Comparison of ENCODE assay signal across 8 cellular contexts in genomic region chrX:1493877-1494510, GRCh38. TPM values are rescaled to one million over a fixed set of nuclear protein-coding genes. Genes with fewer than 3 reads are reported as not detected.
DNase-seq lines count a peak whose midpoint lies in the region; ATAC-seq and TF ChIP-seq lines count a peak whose summit lies in the region.

No MANE protein-coding gene starts in this region.

- DNase-seq in UCSD-AML1 (lab: John Stamatoyannopoulos, UW; ENCODE audit: unreplicated experiment) (peak; percentile 48), mucosa of descending colon (no peak), NCI-H345 (lab: John Stamatoyannopoulos, UW) (no peak), vagina (ENCODE audit: extremely low spot score in 2 of 2) (no peak)
- no peak for DNase-seq in effector CD4-positive, alpha-beta T cell

- peaks cover 77% of the 10 kb centered on the region for H3K4me1 ChIP-seq in DOHH2 (ENCODE audit: control insufficient read depth, low read length)
- H3K4me1 ChIP-seq in mucosa of descending colon (ENCODE audit: low read depth): no peaks in the 10 kb centered on the region
- no peaks in the 10 kb centered on the region for H3K4me1 ChIP-seq in vagina

- H3K9me2 ChIP-seq in DOHH2 (replicated peaks; ENCODE audit: control insufficient read depth, low read length): no peaks in the 10 kb centered on the region

- H3K4me2 ChIP-seq in DOHH2 (ENCODE audit: low read length): peak overlapping the region; percentile 87

- TF ChIP-seq CTCF in DOHH2 (IDR thresholded peaks at IDR 0.05; ENCODE audit: low read depth, low read length, poor library complexity, severe bottlenecking) (no peak), mucosa of descending colon (IDR thresholded peaks at IDR 0.05) (no peak), vagina (IDR thresholded peaks at IDR 0.05) (no peak)

- TF ChIP-seq POLR2A in vagina (IDR thresholded peaks at IDR 0.05): no peak

- H3F3A ChIP-seq in DOHH2 (ENCODE audit: control insufficient read depth, insufficient read depth): peaks cover 62% of the 10 kb centered on the region

- intact Hi-C loops in mucosa of descending colon (cut with DNase I, micrococcal nuclease) (no loop called here), vagina (cut with DNase I) (no loop called here)

- H3K4me3 ChIP-seq in DOHH2 (ENCODE audit: low read length) (peak overlapping the region; percentile 93), mucosa of descending colon (no peak overlapping the region), vagina (no peak overlapping the region)

- H3K36me3 ChIP-seq in DOHH2 (ENCODE audit: control insufficient read depth, low read length) (peaks cover 80% of the 10 kb centered on the region), mucosa of descending colon (ENCODE audit: low read depth) (no peaks in the 10 kb centered on the region), vagina (no peaks in the 10 kb centered on the region)

- H3K9me3 ChIP-seq in DOHH2 (ENCODE audit: control insufficient read depth, insufficient read depth, low read length): peaks cover 5% of the 10 kb centered on the region; the same call in 1 of the 2 replicates
- no peaks in the 10 kb centered on the region for H3K9me3 ChIP-seq in mucosa of descending colon
- no peaks in the 10 kb centered on the region for H3K9me3 ChIP-seq in vagina

- H3K27me3 ChIP-seq in DOHH2 (ENCODE audit: control insufficient read depth, low read length) (no peaks in the 10 kb centered on the region), vagina (no peaks in the 10 kb centered on the region)

- peak; percentile 69 for ATAC-seq in GM19324 (IDR thresholded peaks at IDR 0.05; ENCODE audit: low FRiP score, unreplicated experiment)
- ATAC-seq in HG03175 (IDR thresholded peaks at IDR 0.05; ENCODE audit: unreplicated experiment): peak; percentile 52
- ATAC-seq in mucosa of descending colon: peak; percentile 69

- peaks cover 4% of the 10 kb centered on the region; the same call in 1 of the 2 replicates for H4K20me1 ChIP-seq in DOHH2 (ENCODE audit: control insufficient read depth, insufficient read depth, low read depth, low read length)

- H3K27ac ChIP-seq in DOHH2 (ENCODE audit: low read depth, low read length) (peak overlapping the region; percentile 99), vagina (no peak overlapping the region)

- H3K79me2 ChIP-seq in DOHH2 (ENCODE audit: control insufficient read depth, low read length): peaks cover 76% of the 10 kb centered on the region

RNA-seq across cellular contexts. Expression of gene ASMTL, which starts 41.3 kb away (rescaled TPM):
- total RNA-seq in mucosa of descending colon (10 to 100 TPM; 15.6 to 32.0 (median 18.8) TPM), vagina (31.7 TPM)

RNA-seq across cellular contexts. Expression of gene P2RY8, which starts 43.0 kb away (rescaled TPM):
- total RNA-seq in mucosa of descending colon (1 to 10 TPM in 2 of 3 donors, under 1 TPM in 1; 0.87 to 2.0 (median 2.0) TPM), vagina (0.74 TPM)
